In the genomic region with DNA sequence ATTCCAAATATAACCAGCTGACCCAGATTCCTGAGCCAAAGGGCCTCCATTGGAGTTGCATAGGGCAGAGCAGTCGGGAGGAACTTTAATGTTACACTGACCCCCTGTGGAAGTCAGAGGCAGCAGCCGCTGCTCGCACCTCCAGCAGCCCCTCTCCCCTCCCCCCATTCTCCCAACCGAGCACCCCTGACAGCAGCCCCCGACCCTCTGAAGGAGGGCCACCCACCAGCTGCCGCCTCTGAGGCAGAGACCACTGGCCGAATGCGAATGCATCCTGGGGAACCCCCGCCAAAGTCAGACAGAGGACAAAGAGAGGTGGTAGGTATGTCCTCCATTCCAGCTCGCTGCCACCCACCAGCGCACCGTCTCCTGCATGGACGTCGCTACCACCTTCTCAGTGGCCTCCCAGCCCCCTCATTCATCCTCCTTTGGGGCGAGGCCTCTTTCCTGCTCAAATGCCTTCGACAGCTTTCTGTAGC, we compare ENCODE assay signal across 8 cellular contexts.
A peak's percentile ranks its signal among the peaks of the same experiment; 100 is the strongest.
DNase-seq lines count a peak whose midpoint lies in the region; FAIRE-seq and TF ChIP-seq lines count a peak whose summit lies in the region.

No MANE protein-coding gene starts in this region.

- no peaks in the 10 kb centered on the region for H3K36me3 ChIP-seq in fibroblast of lung (ENCODE audit: control insufficient read depth, insufficient read depth, low read length)

- TF ChIP-seq CTCF in fibroblast of lung (conservative IDR thresholded peaks at IDR 0.05 in 1 of 2, IDR thresholded peaks at IDR 0.05 in 1 of 2; ENCODE audit: low read depth in 1 of 2, low read length in 2 of 2): peak; percentile 51 to 75

- H3K4me1 ChIP-seq in fibroblast of lung (ENCODE audit: control insufficient read depth, extremely low read depth, insufficient read depth, low read length): peaks cover 2% of the 10 kb centered on the region

- no peak overlapping the region for H3K4me3 ChIP-seq in fibroblast of lung (replicated peaks in 1 of 4; ENCODE audit: control extremely low read depth in 1 of 4, insufficient read depth in 1 of 4, low read depth in 3 of 4, low read length in 4 of 4)

- H3K4me2 ChIP-seq in fibroblast of lung (ENCODE audit: extremely low read depth, insufficient read depth, low read length): no peak overlapping the region

- FAIRE-seq in HTR-8/SVneo (lab: Jason Lieb, UNC): no peak

- H3K9ac ChIP-seq in fibroblast of lung (ENCODE audit: insufficient read depth, low read length): no peak overlapping the region

- no peak overlapping the region for H2AFZ ChIP-seq in fibroblast of lung (ENCODE audit: low read length)

- no peaks in the 10 kb centered on the region for H3K9me3 ChIP-seq in fibroblast of lung (ENCODE audit: control insufficient read depth, insufficient read depth, low read depth, low read length)

- H4K20me1 ChIP-seq in fibroblast of lung (ENCODE audit: control insufficient read depth, extremely low read depth, insufficient read depth, low read length): no peaks in the 10 kb centered on the region

- no peaks in the 10 kb centered on the region for H3K27me3 ChIP-seq in fibroblast of lung (ENCODE audit: control insufficient read depth, insufficient read depth, low read length)

- H3K27ac ChIP-seq in fibroblast of lung (ENCODE audit: insufficient read depth, low read length): no peak overlapping the region

- DNase-seq in NCI-H2196 (lab: John Stamatoyannopoulos, UW; ENCODE audit: unreplicated experiment): peak; percentile 43
- no peak for DNase-seq in NCI-H2196 treated with DMSO at 0.1 percent for 48 hours (lab: John Stamatoyannopoulos, UW; ENCODE audit: unreplicated experiment)
- DNase-seq in HTR-8/SVneo (ENCODE audit: insufficient read length, low spot score): peak; percentile 62
- DNase-seq in RPMI8226: peak; percentile 20
- DNase-seq in fibroblast of lung (ENCODE audit: low read depth in 2 of 2): peak; percentile 52 to 63
- peak in 33 of 56 donors; percentile 1 to 51 (median 11) for DNase-seq in nucleus accumbens (lab: John Stamatoyannopoulos, UW)
- no peak for DNase-seq in effector CD8-positive, alpha-beta T cell (lab: John Stamatoyannopoulos, UW)
- DNase-seq in stimulated activated naive CD4-positive, alpha-beta T cell (lab: John Stamatoyannopoulos, UW): no peak

- no peaks in the 10 kb centered on the region for H3K79me2 ChIP-seq in fibroblast of lung (ENCODE audit: control insufficient read depth, insufficient read depth, low read length)

Comparison
In these comparisons a context has a peak if more than half of its experiments do, and no peak if none do; other contexts are left out.
1. DNase-seq: peak in NCI-H2196 (single experiment), HTR-8/SVneo (single experiment), RPMI8226 (single experiment), fibroblast of lung (2 of 2) and nucleus accumbens (33 of 56); none in NCI-H2196 treated with DMSO at 0.1 percent for 48 hours (single experiment), effector CD8-positive, alpha-beta T cell (single experiment) and stimulated activated naive CD4-positive, alpha-beta T cell (0 of 6).